ENCODE assay signal across 14 cellular contexts in the genomic region with DNA sequence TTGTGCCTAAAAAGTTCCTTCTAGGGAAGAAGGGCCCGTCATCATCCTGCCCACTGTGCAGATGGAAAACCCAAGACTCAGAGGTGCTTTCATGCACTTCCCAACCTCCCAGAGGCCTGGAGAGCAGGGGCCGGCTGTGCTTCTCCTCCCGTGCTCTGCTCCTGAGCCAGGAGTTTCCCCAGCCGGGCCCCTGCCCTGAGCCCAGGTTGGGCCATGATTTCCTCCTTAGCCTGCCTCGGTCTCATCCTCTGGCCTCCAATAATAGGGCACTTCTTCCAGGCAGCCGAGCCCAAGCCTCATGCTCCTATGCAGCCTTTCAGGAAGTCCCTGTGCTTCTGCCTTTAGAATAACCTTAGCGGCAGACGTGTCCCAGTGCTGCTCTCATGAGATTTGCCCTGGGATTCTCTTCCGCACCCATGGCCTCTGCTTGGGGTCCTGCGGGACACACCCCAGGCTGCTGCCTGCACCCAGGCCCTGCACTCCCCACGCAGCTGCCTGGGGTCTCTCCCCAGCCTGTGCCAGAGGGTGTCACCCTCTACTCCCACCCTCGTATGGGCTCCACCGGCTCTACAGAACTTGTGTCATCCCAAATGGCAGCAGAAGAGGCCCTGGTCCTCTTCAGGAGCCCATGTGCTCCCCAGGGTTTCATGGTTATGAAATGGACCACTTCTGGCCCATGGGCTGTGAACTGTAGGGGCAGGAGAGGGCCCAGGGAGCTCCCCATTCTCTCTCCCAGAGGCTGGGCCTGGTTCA.
DNase-seq lines count a peak whose midpoint lies in the region; ATAC-seq and TF ChIP-seq lines count a peak whose summit lies in the region.
"Had no signal": no experiment of that assay in that cellular context is flagged by ENCODE, and none has a peak within 500 bp of the region (broad histone marks: within the 10 kb centered on the region; RNA-seq: fewer than 3 reads in every experiment).

No MANE protein-coding gene starts in this region.

- no peak overlapping the region for H3K4me3 ChIP-seq in H7 (ENCODE audit: insufficient read depth, low read depth, low read length)
- H3K4me3 ChIP-seq: A549, HAP-1 had no signal

- peaks cover 7% of the 10 kb centered on the region for H3K36me3 Mint-ChIP-seq in neural crest cell (ENCODE audit: low read depth)

- ATAC-seq in sciatic nerve (no peak), HG02798 (IDR thresholded peaks at IDR 0.05; ENCODE audit: poor library complexity, unreplicated experiment) (no peak)

- peaks cover 5% of the 10 kb centered on the region for H3K4me1 Mint-ChIP-seq in neural crest cell

- TF ChIP-seq CTCF in neural crest cell (conservative IDR thresholded peaks at IDR 0.05) = no peak

- H3K36me3 ChIP-seq in H7 (replicated peaks; ENCODE audit: control insufficient read depth, insufficient read depth, low read length) = no peaks in the 10 kb centered on the region
- H3K36me3 ChIP-seq: HAP-1 had no signal

- H3K27me3 ChIP-seq in H7 (ENCODE audit: control insufficient read depth, insufficient read depth, low read length) = no peaks in the 10 kb centered on the region

- DNase-seq in activated CD8-positive, alpha-beta memory T cell treated with anti-CD3 and anti-CD28 coated beads for 24 hours = peak; percentile 33
- no peak for DNase-seq in activated CD8-positive, alpha-beta memory T cell treated with anti-CD3 and anti-CD28 coated beads, Interleukin-2, amount 50 U/mL, for 48 hours
- DNase-seq in neural crest cell (ENCODE audit: low read depth, low spot score) (no peak), sciatic nerve (ENCODE audit: low spot score) (peak; percentile 35), H7 (no peak)
- DNase-seq in effector CD8-positive, alpha-beta T cell (lab: John Stamatoyannopoulos, UW) = no peak
- DNase-seq: AML-193; Caco-2; CD4-positive, alpha-beta T cell; DMS79; GF-D8 had no signal

- intact Hi-C loops in sciatic nerve (cut with DNase I) = loop anchor here (5.0 kb wide), 1 partner anchor 329 kb away; no protein-coding TSS in a partner anchor

- peak overlapping the region; percentile 43 for H3K27ac Mint-ChIP-seq in neural crest cell (ENCODE audit: unreplicated experiment)
- H3K27ac Mint-ChIP-seq: CD4-positive, alpha-beta T cell had no signal

- peaks cover 13% of the 10 kb centered on the region for H3K9me3 Mint-ChIP-seq in neural crest cell

- no peak overlapping the region for H3K4me3 Mint-ChIP-seq in neural crest cell
- H3K4me3 Mint-ChIP-seq: CD4-positive, alpha-beta T cell had no signal

- H3K27me3 Mint-ChIP-seq in neural crest cell (ENCODE audit: low read depth) = peaks cover 7% of the 10 kb centered on the region

Comparison
In these comparisons a context has a peak if more than half of its experiments do, and no peak if none do; other contexts are left out.
1. DNase-seq: peak in activated CD8-positive, alpha-beta memory T cell treated with anti-CD3 and anti-CD28 coated beads for 24 hours (single experiment) and sciatic nerve (single experiment); none in activated CD8-positive, alpha-beta memory T cell treated with anti-CD3 and anti-CD28 coated beads, Interleukin-2, amount 50 U/mL, for 48 hours (single experiment), neural crest cell (single experiment), effector CD8-positive, alpha-beta T cell (single experiment) and H7 (single experiment).